In the genomic region with DNA sequence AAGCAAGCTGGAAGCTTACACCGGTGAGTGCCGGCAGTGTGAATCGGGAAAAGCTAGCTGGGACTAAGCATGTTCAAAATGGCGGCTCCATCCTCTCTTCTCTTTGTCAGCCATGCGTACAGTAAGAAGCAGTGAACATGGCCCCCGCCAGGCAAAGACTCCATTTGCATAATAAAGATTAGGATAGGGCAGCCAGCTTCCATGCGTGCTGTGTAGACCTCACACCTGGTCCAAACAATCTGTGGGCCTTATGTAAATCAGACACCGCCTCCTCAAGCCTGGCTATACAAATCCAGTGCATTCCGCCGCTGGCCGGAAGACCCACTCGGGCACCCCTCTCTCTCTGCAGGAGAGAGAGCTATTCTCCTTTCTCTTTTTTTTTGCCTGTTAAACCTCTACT, we compare ENCODE assay signal across 20 cellular contexts.
DNase-seq lines count a peak whose midpoint lies in the region; ATAC-seq and TF ChIP-seq lines count a peak whose summit lies in the region.
"Had no signal": no experiment of that assay in that cellular context is flagged by ENCODE, and none has a peak within 500 bp of the region (broad histone marks: within the 10 kb centered on the region; RNA-seq: fewer than 3 reads in every experiment).

No MANE protein-coding gene starts in this region.

- H4K8ac ChIP-seq in H9 (replicated peaks; ENCODE audit: insufficient read length, low read depth, low read length) = no peak overlapping the region

- H3K18ac ChIP-seq in H9 (ENCODE audit: insufficient read length, low read depth, low read length) = no peak overlapping the region

- no peaks in the 10 kb centered on the region for H3K27me3 Mint-ChIP-seq in activated T-cell treated with anti-CD3 and anti-CD28 coated beads, Interleukin-2, amount 50 U/mL, for 4 hours (ENCODE audit: low read depth)
- no peaks in the 10 kb centered on the region for H3K27me3 Mint-ChIP-seq in activated T-cell treated with anti-CD3 and anti-CD28 coated beads, Interleukin-2, amount 50 U/mL, for 72 hours (ENCODE audit: low read depth)
- no peaks in the 10 kb centered on the region for H3K27me3 Mint-ChIP-seq in H9 (ENCODE audit: low read depth)
- no peaks in the 10 kb centered on the region for H3K27me3 Mint-ChIP-seq in nephron progenitor cell (ENCODE audit: low read depth, poor library complexity)

- H2BK12ac ChIP-seq in H9 (ENCODE audit: insufficient read length, low read depth, low read length) = no peak overlapping the region

- H3K9me3 ChIP-seq in H9 (ENCODE audit: control insufficient read depth, low read depth, low read length) = no peaks in the 10 kb centered on the region

- H3K79me2 ChIP-seq in H9 (ENCODE audit: insufficient read depth, low read length) = no peaks in the 10 kb centered on the region

- H2AK5ac ChIP-seq in H9 (ENCODE audit: insufficient read length, low read length) = no peak overlapping the region

- no peaks in the 10 kb centered on the region for H3K79me1 ChIP-seq in H9 (ENCODE audit: insufficient read depth, low read depth, low read length, poor library complexity, severe bottlenecking)

- peaks cover 72% of the 10 kb centered on the region for H3K4me1 Mint-ChIP-seq in activated T-cell treated with anti-CD3 and anti-CD28 coated beads, Interleukin-2, amount 50 U/mL, for 4 hours (ENCODE audit: low read depth)
- H3K4me1 Mint-ChIP-seq in activated T-cell treated with anti-CD3 and anti-CD28 coated beads, Interleukin-2, amount 50 U/mL, for 72 hours (ENCODE audit: low read depth) = peaks cover 91% of the 10 kb centered on the region
- H3K4me1 Mint-ChIP-seq in H9 = peaks cover 20 to 25% of the 10 kb centered on the region in 2 experiments
- peaks cover 10% of the 10 kb centered on the region for H3K4me1 Mint-ChIP-seq in nephron progenitor cell

- TF ChIP-seq CTCF in H9 (conservative IDR thresholded peaks at IDR 0.05) (no peak), VCaP (conservative IDR thresholded peaks at IDR 0.05) (no peak), nephron progenitor cell (IDR thresholded peaks at IDR 0.05) (no peak)

- H3K9me3 Mint-ChIP-seq in activated T-cell treated with anti-CD3 and anti-CD28 coated beads, Interleukin-2, amount 50 U/mL, for 4 hours = no peaks in the 10 kb centered on the region
- no peaks in the 10 kb centered on the region for H3K9me3 Mint-ChIP-seq in activated T-cell treated with anti-CD3 and anti-CD28 coated beads, Interleukin-2, amount 50 U/mL, for 72 hours
- peaks cover 0 to 2% of the 10 kb centered on the region in 2 experiments; a peak in 1 of 5 replicates for H3K9me3 Mint-ChIP-seq in H9
- no peaks in the 10 kb centered on the region for H3K9me3 Mint-ChIP-seq in nephron progenitor cell

- no peak overlapping the region for H2BK20ac ChIP-seq in H9 (ENCODE audit: low read depth, low read length, poor library complexity, severe bottlenecking)

- H3K27ac ChIP-seq in H9 (ENCODE audit: insufficient read length, low read depth, low read length) = no peak overlapping the region
- H3K27ac ChIP-seq in VCaP = peak overlapping the region; percentile 43
- H3K27ac ChIP-seq: HL-60, KMS-11 had no signal

- no peaks in the 10 kb centered on the region for H3K23me2 ChIP-seq in H9 (ENCODE audit: insufficient read length, low read depth, low read length, poor library complexity, severe bottlenecking)

- H3K4me3 Mint-ChIP-seq in activated T-cell treated with anti-CD3 and anti-CD28 coated beads, Interleukin-2, amount 50 U/mL, for 4 hours = peak overlapping the region; percentile 76
- peak overlapping the region in 1 of 2 donors; percentile 85 for H3K4me3 Mint-ChIP-seq in activated T-cell treated with anti-CD3 and anti-CD28 coated beads, Interleukin-2, amount 50 U/mL, for 72 hours
- H3K4me3 Mint-ChIP-seq in H9 (no peak overlapping the region; a peak in 1 of 5 replicates), nephron progenitor cell (no peak overlapping the region)
- H3K4me3 Mint-ChIP-seq: HFFc6 had no signal

- no peak overlapping the region for H3K27ac Mint-ChIP-seq in activated T-cell treated with anti-CD3 and anti-CD28 coated beads, Interleukin-2, amount 50 U/mL, for 72 hours
- H3K27ac Mint-ChIP-seq in H9 = peak overlapping the region; percentile 52 to 93 (median 81); a peak in 6 of 7 replicates
- H3K27ac Mint-ChIP-seq in nephron progenitor cell = peak overlapping the region; percentile 21
- H3K27ac Mint-ChIP-seq: HFFc6 had no signal

- H3K4ac ChIP-seq in H9 (ENCODE audit: low read depth, low read length) = peak overlapping the region; percentile 39; the same call in 1 of the 2 replicates

- H4K5ac ChIP-seq in H9 (ENCODE audit: insufficient read length, low read depth, low read length) = no peak overlapping the region

- no peak overlapping the region for H2BK5ac ChIP-seq in H9 (ENCODE audit: insufficient read length, low read length)

- H2AFZ ChIP-seq in H9 (ENCODE audit: low read length) = no peak overlapping the region

- ATAC-seq in activated T-cell treated with anti-CD3 and anti-CD28 coated beads, Interleukin-2, amount 50 U/mL, for 4 hours = no peak
- ATAC-seq in activated T-cell treated with anti-CD3 and anti-CD28 coated beads, Interleukin-2, amount 50 U/mL, for 72 hours (replicated peaks in 1 of 2) = no peak
- ATAC-seq in GM19455 (IDR thresholded peaks at IDR 0.05; ENCODE audit: unreplicated experiment) = no peak

- no peak overlapping the region for H3K23ac ChIP-seq in H9 (ENCODE audit: insufficient read length, low read depth, low read length)

- DNase-seq in activated T-cell treated with anti-CD3 and anti-CD28 coated beads, Interleukin-2, amount 50 U/mL, for 4 hours = no peak
- DNase-seq in activated T-cell treated with anti-CD3 and anti-CD28 coated beads, Interleukin-2, amount 50 U/mL, for 72 hours = no peak
- peak; percentile 44 for DNase-seq in H9
- DNase-seq in nephron progenitor cell = no peak
- DNase-seq in NCI-H1694 treated with DMSO at 0.1 percent for 48 hours (lab: John Stamatoyannopoulos, UW) = no peak
- DNase-seq in globus pallidus (ENCODE audit: low spot score) = no peak
- DNase-seq: AML-193, C1 segment of cervical spinal cord, GF-D8, HFFc6, MV-4-11, NCI-H1105 treated with DMSO at 0.1 percent for 48 hours, NCI-H2081, NCI-H2171, NCI-H524 treated with DMSO at 0.1 percent for 48 hours, Right ventricle myocardium superior had no signal

- H3K27me3 ChIP-seq in H9 (ENCODE audit: insufficient read depth, low read length) = no peaks in the 10 kb centered on the region

- H4K20me1 ChIP-seq in H9 (ENCODE audit: control insufficient read depth, insufficient read depth, insufficient read length) = no peaks in the 10 kb centered on the region

- no peak overlapping the region for H3K9ac ChIP-seq in H9 (ENCODE audit: extremely low read depth, insufficient read length, low read length)
- H3K9ac ChIP-seq: KMS-11 had no signal

- H3K36me3 Mint-ChIP-seq in activated T-cell treated with anti-CD3 and anti-CD28 coated beads, Interleukin-2, amount 50 U/mL, for 4 hours (ENCODE audit: insufficient read depth) = peaks cover 28% of the 10 kb centered on the region
- H3K36me3 Mint-ChIP-seq in activated T-cell treated with anti-CD3 and anti-CD28 coated beads, Interleukin-2, amount 50 U/mL, for 72 hours (ENCODE audit: insufficient read depth in 2 of 2) = peaks cover 4 to 12% of the 10 kb centered on the region in 2 donors
- H3K36me3 Mint-ChIP-seq in H9 (ENCODE audit: insufficient read depth in 1 of 3, low read depth in 3 of 3) (peaks cover 2 to 11% (median 2%) of the 10 kb centered on the region in 3 experiments; a peak in 4 of 7 replicates), nephron progenitor cell (ENCODE audit: low read depth) (peaks cover 69% of the 10 kb centered on the region)

- WGBS in H9 (ENCODE audit: extremely low coverage, insufficient read length, low lambda C conversion rate) = no CpG with 5 or more reads among the region's 12 CpGs

- no peak overlapping the region for H3T11ph ChIP-seq in H9 (ENCODE audit: low read length)

- no peak overlapping the region for H2BK15ac ChIP-seq in H9 (ENCODE audit: low read depth, low read length)

- no peak overlapping the region for H3K4me2 ChIP-seq in H9 (ENCODE audit: insufficient read depth, insufficient read length, low read length)
- H3K4me2 ChIP-seq: KMS-11 had no signal

- H3K14ac ChIP-seq in H9 (ENCODE audit: insufficient read depth, low read length) = no peak overlapping the region

- H3K56ac ChIP-seq in H9 (ENCODE audit: insufficient read length, low read depth, low read length) = no peak overlapping the region

- H2BK120ac ChIP-seq in H9 (ENCODE audit: low read depth, low read length, poor library complexity, severe bottlenecking) = no peak overlapping the region

- H4K91ac ChIP-seq in H9 (ENCODE audit: insufficient read length, low read depth, low read length) = no peak overlapping the region

- H3K4me1 ChIP-seq in H9 (ENCODE audit: insufficient read depth, low read length) = peaks cover 3% of the 10 kb centered on the region; the same call in 1 of the 2 replicates
